6 cellular contexts compared by ENCODE assay signal in genomic region chr19:12913871-12914690, GRCh38. TPM values are rescaled to one million over a fixed set of nuclear protein-coding genes. Genes with fewer than 3 reads are reported as not detected.
DNase-seq lines count a peak whose midpoint lies in the region; ATAC-seq and TF ChIP-seq lines count a peak whose summit lies in the region.

No MANE protein-coding gene starts in this region.

- peaks cover 13% of the 10 kb centered on the region for H3K4me1 ChIP-seq in psoas muscle

- peaks cover 28% of the 10 kb centered on the region for H3K4me1 Mint-ChIP-seq in activated naive CD8-positive, alpha-beta T cell (ENCODE audit: low read depth)

- H3K4me3 Mint-ChIP-seq in activated naive CD8-positive, alpha-beta T cell, result peak overlapping the region; percentile 69

- no peaks in the 10 kb centered on the region for H3K9me3 Mint-ChIP-seq in activated naive CD8-positive, alpha-beta T cell (ENCODE audit: low read depth)

- H3K36me3 ChIP-seq in psoas muscle (ENCODE audit: insufficient read depth in 1 of 2, low read depth in 1 of 2), result no peaks in the 10 kb centered on the region

- CTCF ChIA-PET in GM10248 (lab: Yijun Ruan, JAX), result interaction anchor here (1.1 to 7.8 kb wide), 4 partner anchors 14 to 67 kb away, joined by 4 to 30 read pairs (median 10); no protein-coding TSS in a partner anchor

- DNase-seq in SHP77 (lab: John Stamatoyannopoulos, UW) (peak; percentile 25 to 31), SHP77 treated with DMSO at 0.1 percent for 48 hours (lab: John Stamatoyannopoulos, UW) (no peak), psoas muscle (no peak), GM10248 (ENCODE audit: extremely low spot score) (no peak)

- POLR2A ChIA-PET in GM10248 (lab: Yijun Ruan, JAX), result interaction anchor here (0.5 to 1.0 kb wide), 3 partner anchors 15 to 53 kb away, joined by 3 to 7 read pairs (median 4); no protein-coding TSS in a partner anchor

- H3K36me3 Mint-ChIP-seq in activated naive CD8-positive, alpha-beta T cell, result no peaks in the 10 kb centered on the region

- no peak overlapping the region for H3K4me3 ChIP-seq in psoas muscle

- intact Hi-C loops in psoas muscle (cut with DNase I), result no loop called here

- peak overlapping the region; percentile 96 for H3K27ac Mint-ChIP-seq in activated naive CD8-positive, alpha-beta T cell

- no peak for TF ChIP-seq CTCF in psoas muscle (IDR thresholded peaks at IDR 0.05)
- no peak for TF ChIP-seq CTCF in GM10248 (IDR thresholded peaks at IDR 0.05; ENCODE audit: control extremely low read depth, extremely low read depth, low read depth, missing control alignments)

- WGBS in psoas muscle, 3 donors, result 39 to 47% (median 44%) methylated on average over 12 of the region's 12 CpGs

- no peaks in the 10 kb centered on the region for H3K9me3 ChIP-seq in psoas muscle

- peak overlapping the region; percentile 17 for H3K27ac ChIP-seq in psoas muscle

- no peaks in the 10 kb centered on the region for H3K27me3 Mint-ChIP-seq in activated naive CD8-positive, alpha-beta T cell

- ATAC-seq in psoas muscle (no peak), HG02642 (IDR thresholded peaks at IDR 0.05; ENCODE audit: poor library complexity, unreplicated experiment) (no peak)

- no peaks in the 10 kb centered on the region for H3K27me3 ChIP-seq in psoas muscle (ENCODE audit: insufficient read depth in 3 of 3, low read length in 2 of 3)

RNA-seq across cellular contexts. Expression of gene SYCE2, which starts 5.0 kb away (rescaled TPM):
- not detected for total RNA-seq in psoas muscle
- under 1 TPM in 1 of 3 donors, not detected in 2; 0.05 TPM for polyA plus RNA-seq in psoas muscle

RNA-seq across cellular contexts. Expression of gene FARSA, which starts 19.4 kb away (rescaled TPM):
- total RNA-seq in psoas muscle, result 10 to 100 TPM; 45.9 to 65.1 (median 59.1) TPM
- 100 to 1,000 TPM in 1 of 3 donors, 10 to 100 TPM in 2; 61.6 to 161 (median 93.3) TPM for polyA plus RNA-seq in psoas muscle

RNA-seq across cellular contexts. Expression of gene GCDH, which starts 23.1 kb away (rescaled TPM):
- total RNA-seq in psoas muscle, result 10 to 100 TPM; 18.9 to 45.2 (median 31.2) TPM
- 10 to 100 TPM; 21.1 to 28.8 (median 21.9) TPM for polyA plus RNA-seq in psoas muscle

RNA-seq across cellular contexts. Expression of gene CALR, which starts 24.3 kb away (rescaled TPM):
- 100 to 1,000 TPM; 124 to 219 (median 175) TPM for total RNA-seq in psoas muscle
- 100 to 1,000 TPM; 134 to 273 (median 146) TPM for polyA plus RNA-seq in psoas muscle

RNA-seq across cellular contexts. Expression of gene KLF1, which starts 27.1 kb away (rescaled TPM):
- under 1 TPM in 2 of 4 donors, not detected in 2; 0.34 to 0.37 TPM for total RNA-seq in psoas muscle
- under 1 TPM in 1 of 3 donors, not detected in 2; 0.18 TPM for polyA plus RNA-seq in psoas muscle

Comparison
In these comparisons a context has a peak if more than half of its experiments do, and no peak if none do; other contexts are left out.
1. DNase-seq: peak in SHP77 (2 of 2); none in SHP77 treated with DMSO at 0.1 percent for 48 hours (single experiment), psoas muscle (0 of 2) and GM10248 (single experiment).